In the genomic region with DNA sequence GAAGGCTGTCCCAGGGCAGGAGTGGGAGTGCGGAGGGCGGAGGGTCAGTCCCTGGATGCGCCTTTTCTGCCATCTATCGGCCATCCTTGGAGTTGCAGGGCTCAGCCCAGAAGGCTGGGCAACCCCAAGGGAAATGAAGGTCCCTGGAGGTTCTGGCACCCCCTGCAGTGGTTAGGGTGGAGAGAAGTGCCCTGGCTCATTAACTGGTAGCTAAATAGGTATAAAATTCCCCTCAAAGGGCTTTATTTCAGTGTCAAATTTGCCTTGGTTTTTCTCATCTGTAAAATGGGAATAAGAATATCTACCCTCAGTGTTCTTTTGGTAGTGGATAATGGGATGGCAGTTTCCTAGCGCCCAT, we compare ENCODE assay signal across 7 cellular contexts. TPM values are rescaled to one million over a fixed set of nuclear protein-coding genes. Genes with fewer than 3 reads are reported as not detected.
DNase-seq lines count a peak whose midpoint lies in the region; ATAC-seq and TF ChIP-seq lines count a peak whose summit lies in the region.

No MANE protein-coding gene starts in this region.

- WGBS in mesendoderm (ENCODE audit: extremely low coverage, insufficient coverage, low lambda C conversion rate) = no CpG with 5 or more reads among the region's 5 CpGs

- H3K56ac ChIP-seq in mesendoderm (ENCODE audit: low read length) = no peak overlapping the region

- no peak overlapping the region for H4K8ac ChIP-seq in mesendoderm (ENCODE audit: low read depth, low read length)

- H3K36me3 Mint-ChIP-seq in activated CD4-positive, alpha-beta memory T cell treated with anti-CD3 and anti-CD28 coated beads, Interleukin-2, amount 10 ng/mL, durations not matched to agents 7 days and 5 days (ENCODE audit: low read depth) = no peaks in the 10 kb centered on the region

- H3K27me3 Mint-ChIP-seq in activated CD4-positive, alpha-beta memory T cell treated with anti-CD3 and anti-CD28 coated beads, Interleukin-2, amount 10 ng/mL, durations not matched to agents 7 days and 5 days = peaks cover 11% of the 10 kb centered on the region

- H3K18ac ChIP-seq in mesendoderm (ENCODE audit: low read length) = no peak overlapping the region

- no peak overlapping the region for H2BK120ac ChIP-seq in mesendoderm (ENCODE audit: low read depth, low read length)

- H3K23ac ChIP-seq in mesendoderm (ENCODE audit: low read length) = no peak overlapping the region

- no peaks in the 10 kb centered on the region for H3K27me3 ChIP-seq in mesendoderm (ENCODE audit: insufficient read depth, low read length, poor library complexity)

- no peak overlapping the region for H3K4me3 ChIP-seq in mesendoderm (ENCODE audit: low read length)

- H4K5ac ChIP-seq in mesendoderm (ENCODE audit: low read length) = no peak overlapping the region

- no peaks in the 10 kb centered on the region for H3K4me1 ChIP-seq in mesendoderm (ENCODE audit: control insufficient read depth, low read depth, low read length)

- peaks cover 37% of the 10 kb centered on the region for H3K4me1 Mint-ChIP-seq in activated CD4-positive, alpha-beta memory T cell treated with anti-CD3 and anti-CD28 coated beads, Interleukin-2, amount 10 ng/mL, durations not matched to agents 7 days and 5 days

- peak overlapping the region; percentile 60 for H3K4me3 Mint-ChIP-seq in activated CD4-positive, alpha-beta memory T cell treated with anti-CD3 and anti-CD28 coated beads, Interleukin-2, amount 10 ng/mL, durations not matched to agents 7 days and 5 days

- no peaks in the 10 kb centered on the region for H3K79me2 ChIP-seq in mesendoderm (ENCODE audit: control insufficient read depth, insufficient read depth, low read length)

- DNase-seq in NCI-H748 treated with DMSO at 0.1 percent for 48 hours (lab: John Stamatoyannopoulos, UW) = peak; percentile 19
- peak; percentile 80 for DNase-seq in activated CD4-positive, alpha-beta memory T cell treated with anti-CD3 and anti-CD28 coated beads, Interleukin-2, amount 10 ng/mL, durations not matched to agents 7 days and 5 days
- DNase-seq in effector CD8-positive, alpha-beta T cell (lab: John Stamatoyannopoulos, UW) = peak; percentile 63
- peak; percentile 79 for DNase-seq in mesendoderm
- peak; percentile 40 to 62 for DNase-seq in stimulated activated CD8-positive, alpha-beta memory T cell treated with anti-CD3 and anti-CD28 coated beads, Interleukin-4, amount 100 ng/mL, for 4 hours (ENCODE audit: low read depth in 2 of 2, low spot score in 1 of 2)

- peak; percentile 48 for ATAC-seq in HG02884 (IDR thresholded peaks at IDR 0.05; ENCODE audit: unreplicated experiment)

- H3K27ac ChIP-seq in mesendoderm (ENCODE audit: low read depth, low read length) = no peak overlapping the region

- no peak overlapping the region for H3K27ac Mint-ChIP-seq in activated CD4-positive, alpha-beta memory T cell treated with anti-CD3 and anti-CD28 coated beads, Interleukin-2, amount 10 ng/mL, durations not matched to agents 7 days and 5 days

- H2AK5ac ChIP-seq in mesendoderm (ENCODE audit: low read length) = no peak overlapping the region

- H2BK5ac ChIP-seq in mesendoderm (ENCODE audit: low read length) = no peak overlapping the region

- H3K4me2 ChIP-seq in mesendoderm (ENCODE audit: low read length) = no peak overlapping the region

- peak; percentile 98 for TF ChIP-seq CTCF in GM12874 (IDR thresholded peaks at IDR 0.05; ENCODE audit: insufficient read depth, low read depth, low read length)

- H3K79me1 ChIP-seq in mesendoderm (ENCODE audit: low read length) = no peaks in the 10 kb centered on the region

- CTCF ChIA-PET in activated CD4-positive, alpha-beta memory T cell treated with anti-CD3 and anti-CD28 coated beads, Interleukin-2, amount 10 ng/mL, durations not matched to agents 7 days and 5 days (lab: Charles Lee) = interaction anchor here (0.6 to 2.9 kb wide), 16 partner anchors 9 to 163 kb away, joined by 3 to 30 read pairs (median 4); partner anchors contain the start of gene PSMD11

- H3K36me3 ChIP-seq in mesendoderm (ENCODE audit: control insufficient read depth, insufficient read depth, low read length) = no peaks in the 10 kb centered on the region

- H3K4ac ChIP-seq in mesendoderm (ENCODE audit: low read depth, low read length) = no peak overlapping the region

- POLR2A ChIA-PET in activated CD4-positive, alpha-beta memory T cell treated with anti-CD3 and anti-CD28 coated beads, Interleukin-2, amount 10 ng/mL, durations not matched to agents 7 days and 5 days (lab: Charles Lee) = interaction anchor here (1.2 to 1.4 kb wide), 3 partner anchors 11 to 32 kb away, joined by 4 to 7 read pairs (median 4); partner anchors contain the start of gene ZNF207

- no peaks in the 10 kb centered on the region for H3K9me3 Mint-ChIP-seq in activated CD4-positive, alpha-beta memory T cell treated with anti-CD3 and anti-CD28 coated beads, Interleukin-2, amount 10 ng/mL, durations not matched to agents 7 days and 5 days

- H3K9ac ChIP-seq in mesendoderm (ENCODE audit: low read length) = no peak overlapping the region

- no peak overlapping the region for H2BK15ac ChIP-seq in mesendoderm (replicated peaks; ENCODE audit: low read depth)

RNA-seq across cellular contexts. Expression of gene C17orf75, which starts 22.4 kb away (rescaled TPM):
- total RNA-seq in activated CD4-positive, alpha-beta memory T cell treated with anti-CD3 and anti-CD28 coated beads, Interleukin-2, amount 10 ng/mL, durations not matched to agents 7 days and 5 days = 10 to 100 TPM; 32.1 to 35.1 TPM
- polyA plus RNA-seq in mesendoderm (2013, experiment 1 of 2) = 30.9 TPM
- 31.9 TPM for polyA plus RNA-seq in mesendoderm (2013, experiment 2 of 2)

RNA-seq across cellular contexts. Expression of gene ZNF207, which starts 30.4 kb away (rescaled TPM):
- 100 to 1,000 TPM; 238 to 257 TPM for total RNA-seq in activated CD4-positive, alpha-beta memory T cell treated with anti-CD3 and anti-CD28 coated beads, Interleukin-2, amount 10 ng/mL, durations not matched to agents 7 days and 5 days
- 270 TPM for polyA plus RNA-seq in mesendoderm (2013, experiment 1 of 2)
- polyA plus RNA-seq in mesendoderm (2013, experiment 2 of 2) = 263 TPM

RNA-seq across cellular contexts. Expression of gene RHBDL3, which starts 53.9 kb away (rescaled TPM):
- under 1 TPM; 0.45 to 0.55 TPM for total RNA-seq in activated CD4-positive, alpha-beta memory T cell treated with anti-CD3 and anti-CD28 coated beads, Interleukin-2, amount 10 ng/mL, durations not matched to agents 7 days and 5 days
- polyA plus RNA-seq in mesendoderm (2013, experiment 1 of 2) = 0.72 TPM
- 0.69 TPM for polyA plus RNA-seq in mesendoderm (2013, experiment 2 of 2)

Comparison
In these comparisons a context has a peak if more than half of its experiments do, and no peak if none do; other contexts are left out.
1. DNase-seq: peak in every context shown above with its lines; median percentile 80 in activated CD4-positive, alpha-beta memory T cell treated with anti-CD3 and anti-CD28 coated beads, Interleukin-2, amount 10 ng/mL, durations not matched to agents 7 days and 5 days; 79 in mesendoderm; 63 in effector CD8-positive, alpha-beta T cell; 51 in stimulated activated CD8-positive, alpha-beta memory T cell treated with anti-CD3 and anti-CD28 coated beads, Interleukin-4, amount 100 ng/mL, for 4 hours; 19 in NCI-H748 treated with DMSO at 0.1 percent for 48 hours.